In genomic region chr3:105634719-105635118, GRCh38 we compare ENCODE assay signal across 28 cellular contexts.
"Had no signal": no experiment of that assay in that cellular context is flagged by ENCODE, and none has a peak within 500 bp of the region (broad histone marks: within the 10 kb centered on the region; RNA-seq: fewer than 3 reads in every experiment).

No MANE protein-coding gene starts in this region.

- H3K4me1 ChIP-seq: left ventricle myocardium inferior, neural progenitor cell, pancreas, right atrium auricular region, right lobe of liver, stomach, testis, thyroid gland, transverse colon, upper lobe of left lung, vagina had no signal

- H3K9me3 ChIP-seq: left ventricle myocardium inferior, neutrophil, pancreas, right atrium auricular region, right lobe of liver, stomach, testis, thyroid gland, transverse colon, upper lobe of left lung, vagina had no signal

- H3K27me3 ChIP-seq: neural progenitor cell, neutrophil, pancreas, right atrium auricular region, right lobe of liver, stomach, testis, thyroid gland, transverse colon, upper lobe of left lung, vagina had no signal

- H3K4me2 ChIP-seq: neural progenitor cell had no signal

- DNase-seq: hippocampal formation; immature natural killer cell; left ventricle myocardium inferior; mesendoderm; naive B cell; natural killer cell; nephron progenitor cell; pancreas; right lobe of liver; stimulated activated CD4-positive, alpha-beta T cell treated with anti-CD3 and anti-CD28 coated beads, Interleukin-12 subunit alpha, Interleukin-12 subunit beta, amount 100 ng/mL, for 4 hours; stimulated activated CD4-positive, alpha-beta T cell treated with anti-CD3 and anti-CD28 coated beads, Interleukin-15, amount 100 ng/mL, for 24 hours; stimulated activated CD4-positive, alpha-beta T cell treated with anti-CD3 and anti-CD28 coated beads, Interleukin-2, amount 100 ng/mL, for 24 hours; stimulated activated CD4-positive, alpha-beta T cell treated with anti-CD3 and anti-CD28 coated beads, Interleukin-4, amount 100 ng/mL, for 1 hour; stimulated activated naive B cell treated with anti-CD40 and anti-IgM and Interleukin-4, amounts not matched to agents 10 μg/mL and 1 μg/mL and 100 μg/mL, for 72 hours; stimulated activated naive CD8-positive, alpha-beta T cell treated with anti-CD3 and anti-CD28 coated beads, Interleukin-15, Interleukin-2, amounts not matched to agents 100 U/mL and 50 U/mL, for 24 hours; stomach; testis; thyroid gland; transverse colon; upper lobe of left lung had no signal

- H3K4me1 Mint-ChIP-seq: immature natural killer cell; mesothelial cell of epicardium; naive B cell; natural killer cell; nephron progenitor cell; neural progenitor cell; stimulated activated naive B cell treated with anti-CD40 and anti-IgM and Interleukin-4, amounts not matched to agents 10 μg/mL and 1 μg/mL and 100 μg/mL, for 72 hours had no signal

- H3K9me3 Mint-ChIP-seq: immature natural killer cell; mesothelial cell of epicardium; naive B cell; natural killer cell; nephron progenitor cell; neural progenitor cell; stimulated activated naive B cell treated with anti-CD40 and anti-IgM and Interleukin-4, amounts not matched to agents 10 μg/mL and 1 μg/mL and 100 μg/mL, for 72 hours had no signal

- H3K4me3 Mint-ChIP-seq: immature natural killer cell; mesothelial cell of epicardium; naive B cell; natural killer cell; nephron progenitor cell; neural progenitor cell; stimulated activated naive B cell treated with anti-CD40 and anti-IgM and Interleukin-4, amounts not matched to agents 10 μg/mL and 1 μg/mL and 100 μg/mL, for 72 hours had no signal

- H3K27ac ChIP-seq: left ventricle myocardium inferior, neural progenitor cell, neutrophil, pancreas, right atrium auricular region, right lobe of liver, skin epidermis, stomach, testis, thyroid gland, transverse colon, upper lobe of left lung, vagina had no signal

- H3K9ac ChIP-seq: neural progenitor cell had no signal

- H3K27me3 Mint-ChIP-seq: progenitor cell of endocrine pancreas had no signal

- H3K27ac Mint-ChIP-seq: immature natural killer cell; mesothelial cell of epicardium; naive B cell; natural killer cell; nephron progenitor cell; neural progenitor cell; progenitor cell of endocrine pancreas; stimulated activated naive B cell treated with anti-CD40 and anti-IgM and Interleukin-4, amounts not matched to agents 10 μg/mL and 1 μg/mL and 100 μg/mL, for 72 hours had no signal

- H3K36me3 Mint-ChIP-seq: immature natural killer cell; mesothelial cell of epicardium; naive B cell; natural killer cell; neural progenitor cell; stimulated activated naive B cell treated with anti-CD40 and anti-IgM and Interleukin-4, amounts not matched to agents 10 μg/mL and 1 μg/mL and 100 μg/mL, for 72 hours had no signal

- H3K36me3 ChIP-seq: left ventricle myocardium inferior, neural progenitor cell, neutrophil, pancreas, right atrium auricular region, right lobe of liver, stomach, thyroid gland, transverse colon, upper lobe of left lung, vagina had no signal

- H3K4me3 ChIP-seq: left ventricle myocardium inferior, lung, neural progenitor cell, pancreas, right atrium auricular region, right lobe of liver, skin epidermis, stomach, testis, thyroid gland, transverse colon, upper lobe of left lung, vagina had no signal
